8 cellular contexts compared by ENCODE assay signal in genomic region chr6:75203721-75204120, GRCh38. TPM values are rescaled to one million over a fixed set of nuclear protein-coding genes. Genes with fewer than 3 reads are reported as not detected.
DNase-seq lines count a peak whose midpoint lies in the region; ATAC-seq, FAIRE-seq and TF ChIP-seq lines count a peak whose summit lies in the region.
"Had no signal": no experiment of that assay in that cellular context is flagged by ENCODE, and none has a peak within 500 bp of the region (broad histone marks: within the 10 kb centered on the region; RNA-seq: fewer than 3 reads in every experiment).

No MANE protein-coding gene starts in this region.

- H3K4me2 ChIP-seq in keratinocyte (ENCODE audit: control insufficient read depth, extremely low read depth, insufficient read depth, low read depth, low read length), result peak overlapping the region; percentile 88

- H3K9me1 ChIP-seq in keratinocyte (ENCODE audit: control insufficient read depth, extremely low read depth, insufficient read depth, low read length), result no peaks in the 10 kb centered on the region

- 70% methylated on average over 5 of the region's 5 CpGs for WGBS in HUES64

- in situ Hi-C loops in astrocyte of the spinal cord (cut with HindIII; ENCODE audit: low sequenced_read_pairs), result no loop called here

- no peak overlapping the region for H3K9ac ChIP-seq in HUES64 (ENCODE audit: low read depth, low read length)
- H3K9ac ChIP-seq in keratinocyte (ENCODE audit: control insufficient read depth, extremely low read depth, insufficient read depth, low read length), result peak overlapping the region; percentile 98

- H2AFZ ChIP-seq in keratinocyte (ENCODE audit: control insufficient read depth, low read length), result no peak overlapping the region

- DNase-seq in astrocyte of the spinal cord (ENCODE audit: low read depth, low spot score) (no peak), keratinocyte (ENCODE audit: low read depth, low spot score) (no peak), thoracic aorta (ENCODE audit: low spot score) (no peak), NCI-H2029 treated with DMSO at 0.1 percent for 48 hours (lab: John Stamatoyannopoulos, UW) (no peak), mucosa of gallbladder (ENCODE audit: low spot score) (no peak)
- DNase-seq in stimulated activated CD4-positive, alpha-beta T cell treated with anti-CD3 and anti-CD28 coated beads, Interleukin-4, amount 100 ng/mL, for 1 hour, result no peak

- peaks cover 19% of the 10 kb centered on the region; the same call in 1 of the 2 replicates for H3K4me1 ChIP-seq in HUES64 (ENCODE audit: insufficient read depth, low read length)
- peaks cover 22% of the 10 kb centered on the region for H3K4me1 ChIP-seq in keratinocyte (ENCODE audit: control insufficient read depth, extremely low read depth, insufficient read depth, low read length)
- H3K4me1 ChIP-seq in thoracic aorta (ENCODE audit: control insufficient read depth in 1 of 2, low read depth in 2 of 2), result peaks cover 14 to 34% of the 10 kb centered on the region in 2 donors

- peaks cover 92% of the 10 kb centered on the region for H3K27me3 ChIP-seq in HUES64 (ENCODE audit: insufficient read depth, low read length)
- no peaks in the 10 kb centered on the region for H3K27me3 ChIP-seq in keratinocyte (ENCODE audit: control insufficient read depth, extremely low read depth, insufficient read depth, low read length)
- no peaks in the 10 kb centered on the region for H3K27me3 ChIP-seq in thoracic aorta (replicated peaks; ENCODE audit: insufficient read depth)

- H3K36me3 ChIP-seq in HUES64 (ENCODE audit: insufficient read depth, low read length) (no peaks in the 10 kb centered on the region), keratinocyte (ENCODE audit: control insufficient read depth in 2 of 2, extremely low read depth in 1 of 2, insufficient read depth in 2 of 2, low read length in 2 of 2) (peaks cover 3 to 8% of the 10 kb centered on the region in 2 experiments), thoracic aorta (no peaks in the 10 kb centered on the region)
- H3K36me3 ChIP-seq: spleen had no signal

- no peak for ATAC-seq in thoracic aorta (ENCODE audit: insufficient number of reproducible peaks, low FRiP score, low read depth)

- dilution Hi-C loops in keratinocyte (cut with MboI; ENCODE audit: extremely low pct_ligation_motif_present, low sequenced_read_pairs), result no loop called here

- H3K4me3 ChIP-seq in HUES64 (ENCODE audit: low read length) (peak overlapping the region; percentile 69), astrocyte of the spinal cord (ENCODE audit: low read depth, low read length) (peak overlapping the region; percentile 90), keratinocyte (ENCODE audit: control insufficient read depth in 2 of 3, extremely low read depth in 1 of 3, insufficient read depth in 2 of 3, low read depth in 1 of 3, low read length in 3 of 3) (peak overlapping the region; percentile 77 to 98 (median 97)), thoracic aorta (peak overlapping the region; percentile 85)

- peaks cover 64% of the 10 kb centered on the region for H3K79me2 ChIP-seq in keratinocyte (ENCODE audit: control insufficient read depth, insufficient read depth, low read length)

- H3K27ac ChIP-seq in HUES64 (ENCODE audit: low read depth, low read length), result no peak overlapping the region
- H3K27ac ChIP-seq in keratinocyte (ENCODE audit: control insufficient read depth, insufficient read depth, low read length), result peak overlapping the region; percentile 92
- H3K27ac ChIP-seq in thoracic aorta, result peak overlapping the region; percentile 30 to 31

- TF ChIP-seq CTCF in astrocyte of the spinal cord (IDR thresholded peaks at IDR 0.05; ENCODE audit: low read depth, low read length) (no peak), keratinocyte (optimal IDR thresholded peaks at IDR 0.05 in 1 of 3, IDR thresholded peaks at IDR 0.05 in 1 of 3, conservative IDR thresholded peaks at IDR 0.05 in 1 of 3; ENCODE audit: extremely low read depth in 1 of 3, insufficient read depth in 2 of 3, low read length in 3 of 3) (no peak), thoracic aorta (IDR thresholded peaks at IDR 0.05) (no peak)

- no peak for FAIRE-seq in keratinocyte (lab: Jason Lieb, UNC)

- H3K9me3 ChIP-seq in HUES64 (ENCODE audit: insufficient read depth, low read depth, low read length), result no peaks in the 10 kb centered on the region
- H3K9me3 ChIP-seq in keratinocyte (ENCODE audit: control insufficient read depth, low read depth, low read length), result no peaks in the 10 kb centered on the region
- H3K9me3 ChIP-seq in thoracic aorta, result no peaks in the 10 kb centered on the region
- H3K9me3 ChIP-seq: spleen had no signal

- no peaks in the 10 kb centered on the region for H4K20me1 ChIP-seq in keratinocyte (ENCODE audit: control insufficient read depth, extremely low read depth, insufficient read depth, low read length)

RNA-seq across cellular contexts. Expression of gene COL12A1, which starts 2.1 kb away (rescaled TPM):
- polyA plus RNA-seq in HUES64 (2013, experiment 1 of 2), result 1.5 TPM
- 2.2 TPM for polyA plus RNA-seq in HUES64 (2013, experiment 2 of 2)
- 82.3 to 152 TPM (median 96.9 TPM) in 3 replicates for polyA plus RNA-seq in keratinocyte
- polyA plus RNA-seq in keratinocyte (2011; ENCODE audit: low read depth), result 7.1 TPM
- polyA plus RNA-seq in keratinocyte (2011; cell fraction: cytosol; rRNA removed), result 15.0 and 22.4 TPM in 2 replicates
- polyA plus RNA-seq in keratinocyte (2011; cell fraction: nucleus; rRNA removed), result 195 and 205 TPM in 2 replicates
- polyA plus RNA-seq in keratinocyte (2012; ENCODE audit: low replicate concordance), result 3.6 and 129 TPM in 2 replicates
- polyA minus RNA-seq in keratinocyte, result 274 to 427 TPM (median 290 TPM) in 3 replicates
- polyA minus RNA-seq in keratinocyte (2011; cell fraction: cytosol; rRNA and poly(A)+ RNA removed), result 51.0 TPM
- polyA minus RNA-seq in keratinocyte (2011; cell fraction: nucleus; rRNA and poly(A)+ RNA removed), result 365 and 633 TPM in 2 replicates
- total RNA-seq in thoracic aorta (100 to 1,000 TPM in 1 of 2 donors, 10 to 100 TPM in 1; 92.3 to 131 TPM), mucosa of gallbladder (46.8 TPM)

RNA-seq across cellular contexts. Expression of gene COX7A2, which starts 39.9 kb away (rescaled TPM):
- polyA plus RNA-seq in HUES64 (2013, experiment 1 of 2), result 230 TPM
- 208 TPM for polyA plus RNA-seq in HUES64 (2013, experiment 2 of 2)
- polyA plus RNA-seq in keratinocyte, result 160 to 489 TPM (median 474 TPM) in 3 replicates
- 441 TPM for polyA plus RNA-seq in keratinocyte (2011; ENCODE audit: low read depth)
- 152 and 383 TPM in 2 replicates for polyA plus RNA-seq in keratinocyte (2011; cell fraction: cytosol; rRNA removed)
- polyA plus RNA-seq in keratinocyte (2011; cell fraction: nucleus; rRNA removed), result 97.3 and 102 TPM in 2 replicates
- polyA plus RNA-seq in keratinocyte (2012; ENCODE audit: low replicate concordance), result 399 and 440 TPM in 2 replicates
- polyA minus RNA-seq in keratinocyte, result 31.6 to 65.8 TPM (median 56.6 TPM) in 3 replicates
- polyA minus RNA-seq in keratinocyte (2011; cell fraction: cytosol; rRNA and poly(A)+ RNA removed), result 76.7 TPM
- 8.4 and 14.3 TPM in 2 replicates for polyA minus RNA-seq in keratinocyte (2011; cell fraction: nucleus; rRNA and poly(A)+ RNA removed)
- 100 to 1,000 TPM; 101 to 643 TPM for total RNA-seq in thoracic aorta
- total RNA-seq in mucosa of gallbladder, result 376 TPM
